Comparison of ENCODE assay signal across 1 cellular context in genomic region chr3:190096345-190096744, GRCh38.
TF ChIP-seq lines count a peak whose summit lies in the region.

No MANE protein-coding gene starts in this region.

TF ChIP-seq in IMR-90, 13 proteins besides CTCF, POLR2A, EP300 and RAD21 (continued from another document):
- TF ChIP-seq ELK1 (IDR thresholded peaks at IDR 0.05; ENCODE audit: borderline replicate concordance, low read depth, low read length): no peak
- TF ChIP-seq NFE2L2 (IDR thresholded peaks at IDR 0.05; ENCODE audit: low read depth, low read length): no peak
- no peak for TF ChIP-seq SMC3 (IDR thresholded peaks at IDR 0.05; ENCODE audit: low read depth, low read length)
- TF ChIP-seq MXI1 (IDR thresholded peaks at IDR 0.05; ENCODE audit: borderline replicate concordance, low read depth, low read length): no peak
- no peak for TF ChIP-seq USF2 (IDR thresholded peaks at IDR 0.05; ENCODE audit: low read depth, low read length)
- no peak for TF ChIP-seq MAFK (IDR thresholded peaks at IDR 0.05; ENCODE audit: low read depth, low read length)
- no peak for TF ChIP-seq CEBPB (IDR thresholded peaks at IDR 0.05; ENCODE audit: low read depth, low read length)
- TF ChIP-seq BHLHE40 (IDR thresholded peaks at IDR 0.05; ENCODE audit: low read depth, low read length): no peak
